Comparison of ENCODE assay signal across 14 cellular contexts in the genomic region with DNA sequence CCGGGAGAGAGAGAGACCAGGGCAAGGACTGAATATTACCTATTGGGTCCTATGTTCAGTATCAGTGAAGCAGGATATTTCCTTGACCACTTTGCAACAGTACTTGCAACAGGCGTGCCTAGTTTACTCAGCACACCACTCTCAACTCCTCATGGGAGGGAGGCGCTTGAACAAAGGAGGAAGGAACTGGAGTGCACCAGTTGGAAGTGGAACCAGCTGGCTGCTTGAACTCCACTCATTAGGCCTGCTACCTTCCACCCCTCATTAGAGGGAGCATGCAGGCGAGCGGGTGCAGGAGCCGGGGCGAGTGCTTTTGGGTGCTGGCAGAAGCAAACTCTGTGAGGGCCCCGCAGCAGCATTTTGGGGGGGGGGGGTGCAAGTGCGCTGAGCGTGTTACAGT.
"Had no signal": no experiment of that assay in that cellular context is flagged by ENCODE, and none has a peak within 500 bp of the region (broad histone marks: within the 10 kb centered on the region; RNA-seq: fewer than 3 reads in every experiment).

No MANE protein-coding gene starts in this region.

- H3K27ac Mint-ChIP-seq: immature natural killer cell; naive thymus-derived CD4-positive, alpha-beta T cell; type B pancreatic cell had no signal

- ATAC-seq: esophagus mucosa; gastrocnemius medialis; naive thymus-derived CD4-positive, alpha-beta T cell had no signal

- H3K4me3 Mint-ChIP-seq: immature natural killer cell; naive thymus-derived CD4-positive, alpha-beta T cell; nephron progenitor cell; type B pancreatic cell had no signal

- H3K9me3 Mint-ChIP-seq: nephron progenitor cell, type B pancreatic cell had no signal

- H3K27me3 ChIP-seq: colonic mucosa, gastrocnemius medialis, neutrophil, vagina had no signal

- H3K9me3 ChIP-seq: colonic mucosa, gastrocnemius medialis, neutrophil, vagina had no signal

- H3K4me1 ChIP-seq: colonic mucosa, gastrocnemius medialis, left ventricle myocardium inferior, vagina had no signal

- H3K36me3 ChIP-seq: colonic mucosa, gastrocnemius medialis, left ventricle myocardium inferior, neutrophil, vagina had no signal

- H3K4me3 ChIP-seq: colonic mucosa, gastrocnemius medialis, left ventricle myocardium inferior, vagina had no signal

- H3K36me3 Mint-ChIP-seq: naive thymus-derived CD4-positive, alpha-beta T cell; type B pancreatic cell had no signal

- DNase-seq: colonic mucosa; effector CD8-positive, alpha-beta T cell; gastrocnemius medialis; immature natural killer cell; left ventricle myocardium inferior; naive thymus-derived CD4-positive, alpha-beta T cell; nephron progenitor cell; small intestine; stimulated activated CD4-positive, alpha-beta T cell treated with anti-CD3 and anti-CD28 coated beads, Interleukin-12 subunit alpha, Interleukin-12 subunit beta, amount 100 ng/mL, for 4 hours; stimulated activated naive CD4-positive, alpha-beta T cell had no signal

- H3K4me1 Mint-ChIP-seq: immature natural killer cell; naive thymus-derived CD4-positive, alpha-beta T cell; nephron progenitor cell had no signal

- H3K27me3 Mint-ChIP-seq: naive thymus-derived CD4-positive, alpha-beta T cell; type B pancreatic cell had no signal

- H3K27ac ChIP-seq: colonic mucosa, gastrocnemius medialis, left ventricle myocardium inferior, neutrophil, vagina had no signal
